In genomic region chr5:15450949-15451348, GRCh38 we compare ENCODE assay signal across 8 cellular contexts. TPM values are rescaled to one million over a fixed set of nuclear protein-coding genes. Genes with fewer than 3 reads are reported as not detected.
"Had no signal": no experiment of that assay in that cellular context is flagged by ENCODE, and none has a peak within 500 bp of the region (broad histone marks: within the 10 kb centered on the region; RNA-seq: fewer than 3 reads in every experiment).

No MANE protein-coding gene starts in this region.

- H2AFZ ChIP-seq: GM23338 had no signal

- H3K4me3 Mint-ChIP-seq: GM23338, H9 had no signal

- H3K4me2 ChIP-seq: GM23338 had no signal

- H3K9me3 Mint-ChIP-seq: GM23338 had no signal

- FAIRE-seq: H1, H54, HepG2, K562 had no signal

- H3K27ac Mint-ChIP-seq: GM23338, H9 had no signal

- DNase-seq: H9, HCEC 1CT had no signal

- H3K4me3 ChIP-seq: GM23338, K562 had no signal

- ATAC-seq: GM23338, HepG2, K562 had no signal

- H3K4me1 Mint-ChIP-seq: GM23338, H9 had no signal

RNA-seq across cellular contexts. Expression of gene FBXL7, which starts 49.0 kb away (rescaled TPM):
- total RNA-seq: HT-29 had no signal
- polyA plus RNA-seq: HepG2 had no signal
